ENCODE assay signal across 8 cellular contexts in the genomic region with DNA sequence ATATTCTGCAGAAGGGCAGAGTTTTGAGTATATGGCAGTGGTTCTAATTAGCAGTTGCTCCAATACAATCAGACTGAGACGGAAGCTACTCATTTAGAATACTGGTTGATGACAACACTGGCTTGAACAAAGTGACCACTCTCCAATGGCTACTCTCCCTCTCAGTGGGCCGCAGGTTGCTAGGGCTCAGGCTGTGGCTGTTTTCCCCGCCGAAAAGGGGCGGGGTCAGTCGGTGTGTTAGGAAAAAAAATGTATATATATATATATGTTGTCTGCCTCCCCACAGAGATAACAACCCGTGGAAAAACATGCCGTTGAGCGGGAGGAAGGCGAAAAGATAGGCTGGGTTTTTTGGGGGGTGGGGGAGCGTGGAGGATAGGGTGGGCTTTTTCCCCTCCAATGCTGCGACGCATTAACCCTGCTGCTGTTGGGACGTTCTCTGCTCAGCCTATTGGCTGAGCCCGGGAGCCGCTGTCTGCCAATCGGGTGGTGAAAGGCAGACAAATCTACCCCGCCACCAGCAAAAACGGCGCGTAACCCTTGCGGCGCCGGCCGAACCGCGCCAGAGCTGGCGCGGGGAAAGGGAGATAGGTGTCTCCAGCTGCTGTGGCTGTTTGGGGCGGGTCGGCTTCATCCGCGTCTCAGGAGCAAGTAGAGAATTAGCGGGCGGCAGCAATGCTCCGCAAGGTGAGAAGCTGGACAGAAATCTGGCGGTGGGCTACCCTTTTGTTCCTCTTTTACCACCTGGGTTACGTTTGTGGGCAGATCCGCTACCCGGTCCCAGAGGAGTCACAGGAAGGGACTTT. TPM values are rescaled to one million over a fixed set of nuclear protein-coding genes. Genes with fewer than 3 reads are reported as not detected.
DNase-seq lines count a peak whose midpoint lies in the region; ATAC-seq and TF ChIP-seq lines count a peak whose summit lies in the region.

A gene (plus strand): TSS at position 532 of the 806 bp plus-strand sequence. CDS start 144 bp downstream, at position 676.

- no peak within 1 kb of the TSS for H2BK12ac ChIP-seq in mesenchymal stem cell (ENCODE audit: low read length in 2 of 2)

- H3K4me1 ChIP-seq in BLaER1 treated with 17β-estradiol and CSF1 and Interleukin-3, amounts not matched to agents 10 nM and 100 nM = peaks cover 87 to 100% (median 97%) of the 10 kb centered on the region in 10 experiments
- H3K4me1 ChIP-seq in mesenchymal stem cell (ENCODE audit: control insufficient read depth, insufficient read depth, low read depth, low read length) = peaks cover 23% of the 10 kb centered on the region
- H3K4me1 ChIP-seq in vagina = peaks cover 79% of the 10 kb centered on the region

- no peak for ATAC-seq in GM19397 (IDR thresholded peaks at IDR 0.05; ENCODE audit: unreplicated experiment)

- peak within 1 kb of the TSS; percentile 23 for H4K8ac ChIP-seq in mesenchymal stem cell (ENCODE audit: low read length)

- H2BK120ac ChIP-seq in mesenchymal stem cell (ENCODE audit: low read depth, low read length) = no peak within 1 kb of the TSS

- no peak within 1 kb of the TSS for H3K18ac ChIP-seq in mesenchymal stem cell (ENCODE audit: low read depth in 1 of 2, low read length in 2 of 2)

- no peak within 1 kb of the TSS for H3K14ac ChIP-seq in mesenchymal stem cell (ENCODE audit: low read length in 2 of 2)

- H3K9me3 ChIP-seq in BLaER1 treated with 17β-estradiol and CSF1 and Interleukin-3, amounts not matched to agents 10 nM and 100 nM (replicated peaks in 1 of 11) = peaks cover 0 to 14% (median 0%) of the 10 kb centered on the region in 11 experiments; a peak in 4 of 22 replicates
- no peaks in the 10 kb centered on the region for H3K9me3 ChIP-seq in mesenchymal stem cell (ENCODE audit: control insufficient read depth, low read length)
- H3K9me3 ChIP-seq in vagina = no peaks in the 10 kb centered on the region

- peak within 1 kb of the TSS; percentile 93 to 99 (median 97) for H3K4me2 ChIP-seq in BLaER1 treated with 17β-estradiol and CSF1 and Interleukin-3, amounts not matched to agents 10 nM and 100 nM
- H3K4me2 ChIP-seq in mesenchymal stem cell (ENCODE audit: low read length, poor library complexity, severe bottlenecking) = peak within 1 kb of the TSS; percentile 71

- H3K27me3 ChIP-seq in BLaER1 treated with 17β-estradiol and CSF1 and Interleukin-3, amounts not matched to agents 10 nM and 100 nM = no peaks in the 10 kb centered on the region
- H3K27me3 ChIP-seq in mesenchymal stem cell (ENCODE audit: control insufficient read depth in 1 of 2, insufficient read depth in 1 of 2, low read length in 2 of 2) = no peaks in the 10 kb centered on the region
- no peaks in the 10 kb centered on the region for H3K27me3 ChIP-seq in vagina

- TF ChIP-seq POLR2A in vagina (IDR thresholded peaks at IDR 0.05) = no peak

- no peak within 1 kb of the TSS for H2AK5ac ChIP-seq in mesenchymal stem cell (ENCODE audit: low read length, severe bottlenecking)

- H3K9ac ChIP-seq in BLaER1 treated with 17β-estradiol and CSF1 and Interleukin-3, amounts not matched to agents 10 nM and 100 nM = peak within 1 kb of the TSS; percentile 39 to 76 (median 66); a peak in 20 of 22 replicates
- H3K9ac ChIP-seq in mesenchymal stem cell (ENCODE audit: low read length) = peak within 1 kb of the TSS; percentile 34

- no peak within 1 kb of the TSS for H2BK5ac ChIP-seq in mesenchymal stem cell (ENCODE audit: low read depth, low read length, poor library complexity, severe bottlenecking)

- peak within 1 kb of the TSS in 7 of 11 experiments; percentile 16 to 65 (median 44); a peak in 11 of 22 replicates for H3K27ac ChIP-seq in BLaER1 treated with 17β-estradiol and CSF1 and Interleukin-3, amounts not matched to agents 10 nM and 100 nM
- H3K27ac ChIP-seq in cingulate gyrus (ENCODE audit: low read depth, low read length) (peak within 1 kb of the TSS; percentile 54), mesenchymal stem cell (ENCODE audit: low read length, poor library complexity, severe bottlenecking) (peak within 1 kb of the TSS; percentile 10), vagina (peak within 1 kb of the TSS; percentile 63)

- no peak for TF ChIP-seq CTCF in vagina (IDR thresholded peaks at IDR 0.05)

- H3K79me1 ChIP-seq in mesenchymal stem cell (replicated peaks; ENCODE audit: low read length, poor library complexity, severe bottlenecking) = peaks cover 35% of the 10 kb centered on the region

- intact Hi-C loops in vagina (cut with DNase I) = no loop called here

- DNase-seq in NCI-H1105 (lab: John Stamatoyannopoulos, UW) (peak; percentile 17), mesenchymal stem cell (peak; percentile 64), vagina (ENCODE audit: extremely low spot score in 2 of 2) (no peak), hippocampal formation (lab: John Stamatoyannopoulos, UW) (no peak)
- no peak for DNase-seq in effector CD8-positive, alpha-beta T cell (lab: John Stamatoyannopoulos, UW)

- peaks cover 13 to 90% (median 53%) of the 10 kb centered on the region in 11 experiments for H3K36me3 ChIP-seq in BLaER1 treated with 17β-estradiol and CSF1 and Interleukin-3, amounts not matched to agents 10 nM and 100 nM
- H3K36me3 ChIP-seq in mesenchymal stem cell (ENCODE audit: control insufficient read depth in 1 of 2, insufficient read depth in 2 of 2, low read depth in 1 of 2, low read length in 2 of 2) (peaks cover 34 to 47% of the 10 kb centered on the region in 2 experiments), vagina (peaks cover 0 to 12% of the 10 kb centered on the region in 2 donors)

- peaks cover 5 to 100% (median 85%) of the 10 kb centered on the region in 11 experiments; a peak in 17 of 22 replicates for H4K20me1 ChIP-seq in BLaER1 treated with 17β-estradiol and CSF1 and Interleukin-3, amounts not matched to agents 10 nM and 100 nM

- H3K23ac ChIP-seq in mesenchymal stem cell (ENCODE audit: low read length in 2 of 2) = no peak within 1 kb of the TSS

- peak within 1 kb of the TSS; percentile 35 for H2BK15ac ChIP-seq in mesenchymal stem cell (ENCODE audit: low read depth, poor library complexity, severe bottlenecking)

- H2AFZ ChIP-seq in mesenchymal stem cell (ENCODE audit: low read depth, low read length) = no peak within 1 kb of the TSS

- 18% methylated on average over 33 of the region's 40 CpGs for WGBS in mesenchymal stem cell

- H3K4ac ChIP-seq in mesenchymal stem cell (ENCODE audit: low read depth in 1 of 2, low read length in 2 of 2) = no peak within 1 kb of the TSS

- H3K4me3 ChIP-seq in BLaER1 treated with 17β-estradiol and CSF1 and Interleukin-3, amounts not matched to agents 10 nM and 100 nM = peak within 1 kb of the TSS; percentile 46 to 66 (median 57)
- H3K4me3 ChIP-seq in mesenchymal stem cell (ENCODE audit: insufficient read depth in 1 of 2, low read depth in 1 of 2, low read length in 2 of 2) (peak within 1 kb of the TSS; percentile 41 to 58), vagina (peak within 1 kb of the TSS; percentile 43 to 45)

- H4K91ac ChIP-seq in mesenchymal stem cell (ENCODE audit: low read length) = no peak within 1 kb of the TSS

RNA-seq across cellular contexts. Expression of the gene that starts here (rescaled TPM):
- 0.19 TPM for polyA plus RNA-seq in mesenchymal stem cell (2013, experiment 1 of 2)
- polyA plus RNA-seq in mesenchymal stem cell (2013, experiment 2 of 2) = 0.15 TPM
- 4.9 TPM for total RNA-seq in vagina

Comparison
In these comparisons a context has a peak if more than half of its experiments do, and no peak if none do; other contexts are left out.
1. H3K27ac ChIP-seq: peak in every context shown above with its lines; median percentile 63 in vagina; 54 in cingulate gyrus; 44 in BLaER1 treated with 17β-estradiol and CSF1 and Interleukin-3, amounts not matched to agents 10 nM and 100 nM; 10 in mesenchymal stem cell.
2. DNase-seq: peak in NCI-H1105 (single experiment) and mesenchymal stem cell (single experiment); none in vagina (0 of 2), hippocampal formation (0 of 2) and effector CD8-positive, alpha-beta T cell (single experiment).
3. Peak in every context shown above with its lines, with median percentiles within 50 percentile points of each other: H3K4me3 ChIP-seq.